Comparison of ENCODE assay signal across 26 cellular contexts in the genomic region with DNA sequence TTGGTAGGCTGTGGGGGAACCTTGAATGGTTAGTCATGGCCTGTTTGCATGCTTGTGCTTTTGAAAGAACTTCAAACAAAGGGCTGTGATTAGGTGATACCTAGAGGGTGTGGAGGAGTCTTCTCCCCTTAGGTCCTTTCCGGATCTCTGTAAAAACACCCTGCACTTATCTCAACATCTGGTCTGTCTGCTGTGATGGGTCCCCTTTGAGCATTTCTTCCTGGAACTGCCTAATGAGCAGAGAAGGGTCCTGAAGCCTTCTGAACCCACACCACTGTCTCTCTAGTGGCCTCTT.
"Had no signal": no experiment of that assay in that cellular context is flagged by ENCODE, and none has a peak within 500 bp of the region (broad histone marks: within the 10 kb centered on the region; RNA-seq: fewer than 3 reads in every experiment).

No MANE protein-coding gene starts in this region.

- ATAC-seq: activated T-helper 17 cell treated with anti-CD3 and anti-CD28 coated beads, Interleukin-2, amount 50 U/mL, for 72 hours; Panc1; Right ventricle myocardium inferior; T-cell had no signal

- H3K9me3 Mint-ChIP-seq: activated CD4-positive, alpha-beta memory T cell treated with anti-CD3 and anti-CD28 coated beads, Interleukin-2, amount 10 ng/mL, durations not matched to agents 7 days and 5 days; activated CD4-positive, alpha-beta T cell treated with anti-CD3 and anti-CD28 coated beads, Interleukin-2, amount 10 ng/mL, durations not matched to agents 7 days and 5 days; activated naive CD4-positive, alpha-beta T cell treated with anti-CD3 and anti-CD28 coated beads for 36 hours; activated naive CD8-positive, alpha-beta T cell treated with anti-CD3 and anti-CD28 coated beads for 36 hours; activated T-helper 17 cell treated with anti-CD3 and anti-CD28 coated beads, Interleukin-2, amount 50 U/mL, for 72 hours; T-cell had no signal

- DNase-seq: activated CD4-positive, alpha-beta memory T cell treated with anti-CD3 and anti-CD28 coated beads, Interleukin-2, amount 10 ng/mL, durations not matched to agents 7 days and 5 days; activated CD4-positive, alpha-beta T cell treated with anti-CD3 and anti-CD28 coated beads, Interleukin-2, amount 10 ng/mL, durations not matched to agents 7 days and 5 days; activated CD4-positive, CD25-positive, alpha-beta regulatory T cell; activated gamma-delta T cell; activated naive CD4-positive, alpha-beta T cell treated with anti-CD3 and anti-CD28 coated beads for 36 hours; activated naive CD8-positive, alpha-beta T cell treated with anti-CD3 and anti-CD28 coated beads for 36 hours; activated T-cell treated with anti-CD3 and anti-CD28 coated beads for 4 hours; activated T-cell treated with anti-CD3 and anti-CD28 coated beads, Interleukin-2, amount 50 U/mL, for 48 hours; Kasumi-1; NCI-H1105 treated with DMSO at 0.1 percent for 48 hours; NCI-H1694; NCI-H2029; NCI-H2107; NCI-H2171 treated with DMSO at 0.1 percent for 48 hours; NCI-H226; NCI-H526; NCI-H82; OCI-M1; RPMI8226; T-cell; T-helper 2 cell; T1000 had no signal

- H3K27ac ChIP-seq: SK-N-MC had no signal

- H3K4me3 Mint-ChIP-seq: activated CD4-positive, alpha-beta memory T cell treated with anti-CD3 and anti-CD28 coated beads, Interleukin-2, amount 10 ng/mL, durations not matched to agents 7 days and 5 days; activated CD4-positive, alpha-beta T cell treated with anti-CD3 and anti-CD28 coated beads, Interleukin-2, amount 10 ng/mL, durations not matched to agents 7 days and 5 days; activated naive CD4-positive, alpha-beta T cell treated with anti-CD3 and anti-CD28 coated beads for 36 hours; activated naive CD8-positive, alpha-beta T cell treated with anti-CD3 and anti-CD28 coated beads for 36 hours; activated T-helper 17 cell treated with anti-CD3 and anti-CD28 coated beads, Interleukin-2, amount 50 U/mL, for 72 hours; T-cell had no signal

- H3K27ac Mint-ChIP-seq: activated CD4-positive, alpha-beta memory T cell treated with anti-CD3 and anti-CD28 coated beads, Interleukin-2, amount 10 ng/mL, durations not matched to agents 7 days and 5 days; activated CD4-positive, alpha-beta T cell treated with anti-CD3 and anti-CD28 coated beads, Interleukin-2, amount 10 ng/mL, durations not matched to agents 7 days and 5 days; activated naive CD4-positive, alpha-beta T cell treated with anti-CD3 and anti-CD28 coated beads for 36 hours; activated naive CD8-positive, alpha-beta T cell treated with anti-CD3 and anti-CD28 coated beads for 36 hours; activated T-helper 17 cell treated with anti-CD3 and anti-CD28 coated beads, Interleukin-2, amount 50 U/mL, for 72 hours; T-cell had no signal

- H3K4me3 ChIP-seq: SK-N-MC had no signal

- H3K4me1 Mint-ChIP-seq: activated CD4-positive, alpha-beta memory T cell treated with anti-CD3 and anti-CD28 coated beads, Interleukin-2, amount 10 ng/mL, durations not matched to agents 7 days and 5 days; activated CD4-positive, alpha-beta T cell treated with anti-CD3 and anti-CD28 coated beads, Interleukin-2, amount 10 ng/mL, durations not matched to agents 7 days and 5 days; activated T-helper 17 cell treated with anti-CD3 and anti-CD28 coated beads, Interleukin-2, amount 50 U/mL, for 72 hours; T-cell had no signal

- H3K36me3 Mint-ChIP-seq: activated naive CD8-positive, alpha-beta T cell treated with anti-CD3 and anti-CD28 coated beads for 36 hours; T-cell had no signal
